ENCODE assay signal across 22 cellular contexts in genomic region chr3:69881756-69882428, GRCh38.
"Had no signal": no experiment of that assay in that cellular context is flagged by ENCODE, and none has a peak within 500 bp of the region (broad histone marks: within the 10 kb centered on the region; RNA-seq: fewer than 3 reads in every experiment).

No MANE protein-coding gene starts in this region.

- H3K4me3 ChIP-seq: esophagus squamous epithelium, lung, mucosa of descending colon, neural progenitor cell, skin epidermis, spleen, testis, tibial artery had no signal

- H3K9me3 ChIP-seq: esophagus squamous epithelium, mucosa of descending colon, spleen, testis, tibial artery had no signal

- H3K36me3 ChIP-seq: esophagus squamous epithelium, neural progenitor cell, spleen had no signal

- H3K27me3 ChIP-seq: esophagus squamous epithelium, neural progenitor cell, spleen, testis, tibial artery had no signal

- H3K27ac ChIP-seq: esophagus squamous epithelium, neural progenitor cell, parathyroid adenoma, skin epidermis, spleen, testis, tibial artery had no signal

- H3K4me1 ChIP-seq: esophagus squamous epithelium, neural progenitor cell, parathyroid adenoma, testis had no signal

- ATAC-seq: effector memory CD8-positive, alpha-beta T cell; left cardiac atrium; mucosa of descending colon; natural killer cell treated with Interleukin-12 subunit alpha and Interleukin-12 subunit beta and Interleukin-15 and Interleukin-18, amount 100 ng/mL, for 72 hours; right cardiac atrium; stimulated activated memory B cell treated with anti-CD40 and anti-IgM and Interleukin-4, amounts not matched to agents 10 μg/mL and 1 μg/mL and 100 μg/mL, for 72 hours; stimulated activated naive CD8-positive, alpha-beta T cell treated with anti-CD3 and anti-CD28 coated beads, Interleukin-15, Interleukin-2, amounts not matched to agents 100 U/mL and 50 U/mL, for 24 hours had no signal

- DNase-seq: cerebellar nuclear complex; cortex of kidney; effector memory CD8-positive, alpha-beta T cell; erythroblast; esophagus squamous epithelium; head of caudate nucleus; left cardiac atrium; mucosa of descending colon; naive B cell; right cardiac atrium; spleen; stimulated activated CD4-positive, alpha-beta T cell treated with anti-CD3 and anti-CD28 coated beads, Interleukin-4, amount 100 ng/mL, for 4 hours; stimulated activated naive CD8-positive, alpha-beta T cell treated with anti-CD3 and anti-CD28 coated beads, Interleukin-15, Interleukin-2, amounts not matched to agents 100 U/mL and 50 U/mL, for 24 hours; substantia nigra; testis; tibial artery had no signal

- H3K4me2 ChIP-seq: neural progenitor cell had no signal
